26 cellular contexts compared by ENCODE assay signal in genomic region chr4:145839151-145839550, GRCh38.
DNase-seq lines count a peak whose midpoint lies in the region; ATAC-seq, FAIRE-seq and TF ChIP-seq lines count a peak whose summit lies in the region.
"Had no signal": no experiment of that assay in that cellular context is flagged by ENCODE, and none has a peak within 500 bp of the region (broad histone marks: within the 10 kb centered on the region; RNA-seq: fewer than 3 reads in every experiment).

No MANE protein-coding gene starts in this region.

- H2AK5ac ChIP-seq in H1 (ENCODE audit: low read depth, low read length), result peak overlapping the region; percentile 87; the same call in 1 of the 2 replicates

- TF ChIP-seq EP300 in H1 (IDR thresholded peaks at IDR 0.05; ENCODE audit: borderline replicate concordance in 1 of 2, low read depth in 2 of 2, low read length in 2 of 2), result no peak

- no peak for TF ChIP-seq POLR2A in H1 (IDR thresholded peaks at IDR 0.05; ENCODE audit: control extremely low read depth in 1 of 2, low read depth in 2 of 2, low read length in 2 of 2)
- TF ChIP-seq POLR2A in thyroid gland (IDR thresholded peaks at IDR 0.05), result no peak

- H3K4me1 Mint-ChIP-seq in immature natural killer cell, result peaks cover 8 to 15% of the 10 kb centered on the region in 2 donors
- peaks cover 19% of the 10 kb centered on the region for H3K4me1 Mint-ChIP-seq in activated naive CD8-positive, alpha-beta T cell treated with anti-CD3 and anti-CD28 coated beads for 36 hours

- H4K20me1 ChIP-seq in H1 (replicated peaks in 1 of 2; ENCODE audit: control insufficient read depth in 1 of 2, insufficient read depth in 2 of 2, low read length in 2 of 2), result no peaks in the 10 kb centered on the region

- H4K91ac ChIP-seq in H1 (replicated peaks; ENCODE audit: insufficient read length, low read length), result peak overlapping the region; percentile 97

- H3K14ac ChIP-seq in H1 (ENCODE audit: insufficient read length), result no peak overlapping the region

- no peak overlapping the region for H3K23ac ChIP-seq in H1 (ENCODE audit: insufficient read length)

- H4K8ac ChIP-seq in H1 (ENCODE audit: extremely low read depth, insufficient read depth, low read length), result no peak overlapping the region

- 88% methylated on average over 10 of the region's 10 CpGs; no CpG with 5 or more reads in 1 of the 2 experiments for WGBS in H1 (ENCODE audit: extremely low coverage in 1 of 2, insufficient coverage in 1 of 2, insufficient read length in 1 of 2, insufficient replicate concordance in 2 of 2, low coverage in 1 of 2, low lambda C conversion rate in 2 of 2, missing lambda C conversion rate in 1 of 2), 2 experiments
- 52 to 53% methylated on average over 8 to 10 of the region's 10 CpGs for WGBS in thyroid gland, 2 donors

- intact Hi-C loops in left lung (cut with DNase I) (no loop called here), thyroid gland (cut with DNase I) (no loop called here)

- POLR2A ChIA-PET in H1 (lab: Charles Lee; ENCODE audit: partially characterized antibody), result interaction anchor here (1.0 to 1.2 kb wide), 2 partner anchors 12 to 97 kb away, joined by 3 to 6 read pairs; no protein-coding TSS in a partner anchor

- no peak for TF ChIP-seq RAD21 in H1 (IDR thresholded peaks at IDR 0.05 in 1 of 2, conservative IDR thresholded peaks at IDR 0.05 in 1 of 2; ENCODE audit: low read depth in 2 of 2, low read length in 2 of 2)

- H3K23me2 ChIP-seq in H1 (ENCODE audit: low read depth, low read length), result no peaks in the 10 kb centered on the region

- in situ Hi-C loops in SK-MEL-5 (cut with HindIII; ENCODE audit: low pct_unique_long_range_greater_than_20kb, low sequenced_read_pairs), result no loop called here

- H3K4ac ChIP-seq in H1 (replicated peaks; ENCODE audit: insufficient read length, low read depth, low read length), result peak overlapping the region; percentile 71

- H3K27ac ChIP-seq in H1 (ENCODE audit: low read depth, low read length) (no peak overlapping the region), left lung (no peak overlapping the region), thyroid gland (no peak overlapping the region)
- H3K27ac ChIP-seq: body of pancreas, gastroesophageal sphincter, lower lobe of right lung, parathyroid adenoma, SJCRH30, WERI-Rb-1 had no signal

- H3K4me3 Mint-ChIP-seq in immature natural killer cell, result no peak overlapping the region
- no peak overlapping the region for H3K4me3 Mint-ChIP-seq in activated naive CD8-positive, alpha-beta T cell treated with anti-CD3 and anti-CD28 coated beads for 36 hours
- H3K4me3 Mint-ChIP-seq: B cell; stimulated activated naive CD8-positive, alpha-beta T cell treated with anti-CD3 and anti-CD28 coated beads, Interleukin-15, Interleukin-2, amounts not matched to agents 100 ng/mL and 50 ng/mL, for 24 hours had no signal

- H3K9me3 ChIP-seq in H1 (ENCODE audit: insufficient read depth in 2 of 2, low read depth in 1 of 2, low read length in 1 of 2), result no peaks in the 10 kb centered on the region
- H3K9me3 ChIP-seq in left lung, result no peaks in the 10 kb centered on the region
- H3K9me3 ChIP-seq in thyroid gland, result no peaks in the 10 kb centered on the region
- H3K9me3 ChIP-seq: body of pancreas, gastroesophageal sphincter, lower lobe of right lung, SJCRH30 had no signal

- H3K4me1 ChIP-seq in H1 (replicated peaks in 1 of 4; ENCODE audit: control insufficient read depth in 3 of 4, insufficient read depth in 4 of 4, low read length in 3 of 4) (peaks cover 0 to 15% (median 10%) of the 10 kb centered on the region in 4 experiments; a peak in 4 of 7 replicates), left lung (peaks cover 0 to 14% of the 10 kb centered on the region in 2 donors), thyroid gland (no peaks in the 10 kb centered on the region)
- H3K4me1 ChIP-seq: body of pancreas, gastroesophageal sphincter, lower lobe of right lung, parathyroid adenoma, SJCRH30 had no signal

- peak overlapping the region; percentile 93; the same call in 1 of the 2 replicates for H2BK20ac ChIP-seq in H1 (ENCODE audit: low read length)

- H2BK12ac ChIP-seq in H1 (ENCODE audit: low read depth, low read length), result peak overlapping the region; percentile 45

- FAIRE-seq in H1 (lab: Jason Lieb, UNC), result no peak
- FAIRE-seq: H54 had no signal

- H3K9ac ChIP-seq in H1 (replicated peaks in 1 of 4; ENCODE audit: extremely low read depth in 1 of 4, low read depth in 3 of 4, low read length in 3 of 4), result no peak overlapping the region
- H3K9ac ChIP-seq: parathyroid adenoma had no signal

- H3K9me3 Mint-ChIP-seq in immature natural killer cell, result no peaks in the 10 kb centered on the region
- no peaks in the 10 kb centered on the region for H3K9me3 Mint-ChIP-seq in activated naive CD8-positive, alpha-beta T cell treated with anti-CD3 and anti-CD28 coated beads for 36 hours
- H3K9me3 Mint-ChIP-seq: stimulated activated naive CD8-positive, alpha-beta T cell treated with anti-CD3 and anti-CD28 coated beads, Interleukin-15, Interleukin-2, amounts not matched to agents 100 ng/mL and 50 ng/mL, for 24 hours had no signal

- H3K79me1 ChIP-seq in H1 (ENCODE audit: low read depth, low read length), result no peaks in the 10 kb centered on the region

- H2BK15ac ChIP-seq in H1 (ENCODE audit: low read length), result no peak overlapping the region

- DNase-seq in SK-MEL-5 (ENCODE audit: low read depth, low spot score) (peak; percentile 97), H1 (ENCODE audit: low read depth in 1 of 2, low spot score in 2 of 2) (no peak), left lung (peak in 1 of 2 donors; percentile 61), thyroid gland (peak; percentile 38 to 49), NCI-H345 (lab: John Stamatoyannopoulos, UW) (no peak), immature natural killer cell (no peak), activated gamma-delta T cell treated with Interleukin-2 at 50 U/mL for 16 hours (no peak)
- no peak for DNase-seq in activated naive CD8-positive, alpha-beta T cell treated with anti-CD3 and anti-CD28 coated beads for 36 hours
- DNase-seq: activated CD4-positive, alpha-beta T cell treated with anti-CD3 and anti-CD28 coated beads, Interleukin-2, amount 50 U/mL, for 48 hours; activated naive CD4-positive, alpha-beta T cell treated with Interleukin-2 at 50 U/mL for 16 hours; activated T-cell treated with anti-CD3 and anti-CD28 coated beads for 4 hours; body of pancreas; Calu3; erythroblast; lower lobe of right lung; NCI-H1417; NCI-H2171; NCI-H69; SJCRH30; stimulated activated CD4-positive, alpha-beta T cell treated with anti-CD3 and anti-CD28 coated beads, Interleukin-2, amount 100 ng/mL, for 24 hours; WERI-Rb-1 had no signal

- peak overlapping the region in 1 of 6 donors; percentile 40 for H3K27ac Mint-ChIP-seq in immature natural killer cell
- no peak overlapping the region for H3K27ac Mint-ChIP-seq in activated naive CD8-positive, alpha-beta T cell treated with anti-CD3 and anti-CD28 coated beads for 36 hours
- H3K27ac Mint-ChIP-seq: B cell; stimulated activated naive CD8-positive, alpha-beta T cell treated with anti-CD3 and anti-CD28 coated beads, Interleukin-15, Interleukin-2, amounts not matched to agents 100 ng/mL and 50 ng/mL, for 24 hours had no signal

- CTCF ChIA-PET in H1 (lab: Charles Lee; ENCODE audit: partially characterized antibody), result interaction anchor here (1.1 to 1.4 kb wide), 4 partner anchors 10 to 62 kb away, joined by 3 to 5 read pairs (median 3); no protein-coding TSS in a partner anchor

- H3K27me3 Mint-ChIP-seq in immature natural killer cell (ENCODE audit: low read depth in 3 of 3), result peaks cover 0 to 2% (median 0%) of the 10 kb centered on the region in 3 donors
- H3K27me3 Mint-ChIP-seq in activated naive CD8-positive, alpha-beta T cell treated with anti-CD3 and anti-CD28 coated beads for 36 hours, result no peaks in the 10 kb centered on the region
- H3K27me3 Mint-ChIP-seq: B cell; stimulated activated naive CD8-positive, alpha-beta T cell treated with anti-CD3 and anti-CD28 coated beads, Interleukin-15, Interleukin-2, amounts not matched to agents 100 ng/mL and 50 ng/mL, for 24 hours had no signal

- no peaks in the 10 kb centered on the region for H3K27me3 ChIP-seq in H1 (replicated peaks in 1 of 4; ENCODE audit: control insufficient read depth in 3 of 4, extremely low read depth in 1 of 4, insufficient read depth in 3 of 4, low read length in 3 of 4)
- no peaks in the 10 kb centered on the region for H3K27me3 ChIP-seq in left lung
- H3K27me3 ChIP-seq in thyroid gland, result no peaks in the 10 kb centered on the region
- H3K27me3 ChIP-seq: body of pancreas, gastroesophageal sphincter, SJCRH30 had no signal

- H2BK120ac ChIP-seq in H1 (replicated peaks; ENCODE audit: low read depth, low read length), result peak overlapping the region; percentile 95

- H3K36me3 Mint-ChIP-seq in immature natural killer cell, result peaks cover 15 to 24% (median 21%) of the 10 kb centered on the region in 3 donors
- H3K36me3 Mint-ChIP-seq in activated naive CD8-positive, alpha-beta T cell treated with anti-CD3 and anti-CD28 coated beads for 36 hours, result peaks cover 41% of the 10 kb centered on the region

- peak; percentile 56 for ATAC-seq in left lung
- ATAC-seq: body of pancreas, gastroesophageal sphincter, lower lobe of right lung had no signal

- peak overlapping the region; percentile 84; the same call in 1 of the 2 replicates for H3K18ac ChIP-seq in H1 (ENCODE audit: extremely low read depth, low read length)

- H3K4me3 ChIP-seq in H1 (ENCODE audit: extremely low read depth in 1 of 4, insufficient read depth in 2 of 4, low read depth in 3 of 4, low read length in 4 of 4) (no peak overlapping the region), left lung (no peak overlapping the region), thyroid gland (replicated peaks in 1 of 3) (no peak overlapping the region)
- H3K4me3 ChIP-seq: body of pancreas, gastroesophageal sphincter, lower lobe of right lung, SJCRH30 had no signal

- peak overlapping the region; percentile 69 for H4K5ac ChIP-seq in H1 (ENCODE audit: insufficient read length, low read depth, low read length)

- no peak overlapping the region for H3K56ac ChIP-seq in H1 (replicated peaks; ENCODE audit: insufficient read length, low read depth, low read length)

- TF ChIP-seq CTCF in H1 (IDR thresholded peaks at IDR 0.05; ENCODE audit: control extremely low read depth in 1 of 3, insufficient read depth in 1 of 3, low read depth in 1 of 3, low read length in 3 of 3), result no peak
- TF ChIP-seq CTCF in left lung (IDR thresholded peaks at IDR 0.05), result no peak
- TF ChIP-seq CTCF in thyroid gland (IDR thresholded peaks at IDR 0.05), result no peak

- H2AFZ ChIP-seq in H1 (ENCODE audit: low read length), result no peak overlapping the region
- H2AFZ ChIP-seq: parathyroid adenoma had no signal

- no peaks in the 10 kb centered on the region for H3K79me2 ChIP-seq in H1 (ENCODE audit: control insufficient read depth in 1 of 2, insufficient read depth in 2 of 2, low read length in 2 of 2)
- H3K79me2 ChIP-seq: parathyroid adenoma had no signal

- H3K36me3 ChIP-seq in H1 (ENCODE audit: control insufficient read depth in 2 of 4, insufficient read depth in 4 of 4, low read length in 3 of 4) (peaks cover 0 to 16% (median 4%) of the 10 kb centered on the region in 4 experiments; a peak in 4 of 8 replicates), left lung (no peaks in the 10 kb centered on the region), thyroid gland (peaks cover 0 to 3% of the 10 kb centered on the region in 2 donors)
- H3K36me3 ChIP-seq: lower lobe of right lung, SJCRH30 had no signal

- H3K4me2 ChIP-seq in H1 (ENCODE audit: insufficient read depth in 1 of 2, low read depth in 2 of 2, low read length in 2 of 2), result no peak overlapping the region

- peak overlapping the region; percentile 90 for H2BK5ac ChIP-seq in H1 (ENCODE audit: low read depth, low read length)

Comparison
In these comparisons a context has a peak if more than half of its experiments do, and no peak if none do; other contexts are left out.
1. DNase-seq: peak in SK-MEL-5 (single experiment) and thyroid gland (2 of 2); none in H1 (0 of 2), NCI-H345 (single experiment), immature natural killer cell (0 of 3), activated gamma-delta T cell treated with Interleukin-2 at 50 U/mL for 16 hours (single experiment) and activated naive CD8-positive, alpha-beta T cell treated with anti-CD3 and anti-CD28 coated beads for 36 hours (single experiment).